Comparison of ENCODE assay signal across 9 cellular contexts in the genomic region with DNA sequence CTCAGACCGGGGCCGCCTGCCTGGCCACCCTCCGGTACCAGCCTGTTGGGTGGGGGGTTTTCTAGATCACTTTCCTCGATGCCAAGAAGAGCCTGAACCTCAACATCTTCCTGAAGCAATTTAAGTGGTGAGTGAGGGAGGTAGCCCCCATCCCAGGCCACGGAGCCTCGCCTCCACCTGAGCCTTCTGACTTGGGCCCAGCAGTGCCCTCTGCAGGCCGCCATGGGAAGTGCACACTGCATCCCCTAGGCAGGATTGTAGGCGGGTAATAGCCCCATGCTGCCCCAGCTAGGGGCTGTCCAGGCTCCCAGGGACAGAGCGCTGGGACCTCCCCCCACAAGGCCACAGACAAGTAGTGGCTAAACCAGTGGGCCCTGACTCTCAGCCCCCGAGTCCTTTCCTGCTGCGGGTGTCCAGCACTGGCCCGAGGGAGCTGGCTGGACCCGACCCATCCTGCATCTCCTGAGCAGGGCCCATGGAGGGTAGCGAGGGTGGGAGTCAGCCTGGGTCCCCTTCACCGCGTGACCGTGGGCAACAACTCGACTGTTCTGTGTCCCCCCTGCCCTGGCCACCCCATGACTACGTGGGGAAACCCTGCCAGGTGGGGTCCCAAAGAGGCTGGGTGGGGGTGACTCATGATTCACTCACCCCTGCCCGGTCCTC. TPM values are rescaled to one million over a fixed set of nuclear protein-coding genes. Genes with fewer than 3 reads are reported as not detected.
DNase-seq lines count a peak whose midpoint lies in the region; ATAC-seq and TF ChIP-seq lines count a peak whose summit lies in the region.
"Had no signal": no experiment of that assay in that cellular context is flagged by ENCODE, and none has a peak within 500 bp of the region (broad histone marks: within the 10 kb centered on the region; RNA-seq: fewer than 3 reads in every experiment).

No MANE protein-coding gene starts in this region.

- ATAC-seq in RWPE2 (ENCODE audit: low read depth) (peak; percentile 62), gastroesophageal sphincter (peak; percentile 71), aorta (ENCODE audit: low FRiP score) (peak; percentile 86), HG03565 (IDR thresholded peaks at IDR 0.05; ENCODE audit: unreplicated experiment) (no peak)

- peak; percentile 98 for TF ChIP-seq CTCF in RWPE2 (IDR thresholded peaks at IDR 0.05; ENCODE audit: poor library complexity, severe bottlenecking)
- TF ChIP-seq CTCF in gastroesophageal sphincter (IDR thresholded peaks at IDR 0.05): peak in 3 of 4 experiments; percentile 98 to 99 (median 98)

- H3K36me3 ChIP-seq in RWPE2 (ENCODE audit: low read depth): peaks cover 76% of the 10 kb centered on the region
- H3K36me3 ChIP-seq in gastroesophageal sphincter: peaks cover 0 to 81% of the 10 kb centered on the region in 2 donors
- H3K36me3 ChIP-seq in aorta (ENCODE audit: control insufficient read depth in 1 of 2, insufficient read depth in 2 of 2, low read length in 1 of 2): peaks cover 0 to 9% of the 10 kb centered on the region in 2 donors

- intact Hi-C loops in aorta (cut with DNase I): loop anchor here (1.0 to 5.0 kb wide), 4 partner anchors 41 to 58 kb away; no protein-coding TSS in a partner anchor

- H3K27ac ChIP-seq in RWPE2 (ENCODE audit: poor library complexity, severe bottlenecking) (no peak overlapping the region), gastroesophageal sphincter (peak overlapping the region in 1 of 4 donors; percentile 9), aorta (ENCODE audit: low read depth in 1 of 2, low read length in 2 of 2) (no peak overlapping the region)
- H3K27ac ChIP-seq: epithelial cell of prostate had no signal

- H3K27me3 ChIP-seq in RWPE2 (ENCODE audit: insufficient read depth, poor library complexity, severe bottlenecking): no peaks in the 10 kb centered on the region
- no peaks in the 10 kb centered on the region for H3K27me3 ChIP-seq in gastroesophageal sphincter
- no peaks in the 10 kb centered on the region for H3K27me3 ChIP-seq in aorta (ENCODE audit: control insufficient read depth in 1 of 2, insufficient read depth in 2 of 2, low read length in 1 of 2)

- H3K4me1 ChIP-seq in RWPE2 (ENCODE audit: insufficient read depth, poor library complexity, severe bottlenecking) (no peaks in the 10 kb centered on the region), gastroesophageal sphincter (peaks cover 0 to 38% (median 3%) of the 10 kb centered on the region in 3 donors), aorta (ENCODE audit: control insufficient read depth in 1 of 2, insufficient read depth in 2 of 2, low read length in 2 of 2) (no peaks in the 10 kb centered on the region)

- peak; percentile 51 for DNase-seq in GDM1 (lab: John Stamatoyannopoulos, UW)
- DNase-seq in HS-5 (ENCODE audit: low read depth): peak; percentile 16
- no peak for DNase-seq in RWPE2 (ENCODE audit: low spot score)
- peak; percentile 57 for DNase-seq in activated effector memory CD4-positive, alpha-beta T cell treated with Interleukin-2 at 50 U/mL for 16 hours
- peak; percentile 47 for DNase-seq in pons (ENCODE audit: low spot score)
- peak; percentile 73 to 91 for DNase-seq in aorta

- TF ChIP-seq EP300 in gastroesophageal sphincter (IDR thresholded peaks at IDR 0.05): no peak

- H3K9me3 ChIP-seq in RWPE2 (ENCODE audit: severe bottlenecking) (no peaks in the 10 kb centered on the region), gastroesophageal sphincter (no peaks in the 10 kb centered on the region), aorta (ENCODE audit: control insufficient read depth, low read length) (no peaks in the 10 kb centered on the region)

- WGBS in gastroesophageal sphincter (ENCODE audit: low coverage in 1 of 2), 2 donors: no CpG with 5 or more reads among the region's 20 CpGs
- WGBS in aorta, 2 donors: 28 to 38% methylated on average over 20 of the region's 20 CpGs

- H3K4me3 ChIP-seq in RWPE2 (ENCODE audit: severe bottlenecking) (no peak overlapping the region), gastroesophageal sphincter (no peak overlapping the region), aorta (ENCODE audit: low read length in 2 of 2) (no peak overlapping the region)

- TF ChIP-seq POLR2A in gastroesophageal sphincter (IDR thresholded peaks at IDR 0.05): no peak

RNA-seq across cellular contexts. Expression of gene ADSS1, which starts 15.3 kb away (rescaled TPM):
- total RNA-seq in gastroesophageal sphincter: 10 to 100 TPM in 2 of 4 donors, 1 to 10 TPM in 2; 5.1 to 32.2 (median 8.8) TPM
- 10 to 100 TPM; 44.8 to 63.2 TPM for total RNA-seq in aorta
- 10 to 100 TPM; 25.0 to 80.2 TPM for polyA plus RNA-seq in aorta

RNA-seq across cellular contexts. Expression of gene INF2, which starts 19.3 kb away (rescaled TPM):
- 100 to 1,000 TPM in 1 of 4 donors, 10 to 100 TPM in 3; 44.6 to 102 (median 64.7) TPM for total RNA-seq in gastroesophageal sphincter
- total RNA-seq in aorta: 100 to 1,000 TPM in 1 of 2 donors, 10 to 100 TPM in 1; 84.9 to 102 TPM
- polyA plus RNA-seq in aorta: 100 to 1,000 TPM in 1 of 2 donors, 10 to 100 TPM in 1; 31.9 to 185 TPM

RNA-seq across cellular contexts. Expression of gene SIVA1, which starts 44.2 kb away (rescaled TPM):
- total RNA-seq in gastroesophageal sphincter (100 to 1,000 TPM; 188 to 513 (median 363) TPM), aorta (10 to 100 TPM; 74.3 to 83.0 TPM)
- polyA plus RNA-seq in aorta: 100 to 1,000 TPM; 219 to 241 TPM
